Comparison of ENCODE assay signal across 16 cellular contexts in the genomic region with DNA sequence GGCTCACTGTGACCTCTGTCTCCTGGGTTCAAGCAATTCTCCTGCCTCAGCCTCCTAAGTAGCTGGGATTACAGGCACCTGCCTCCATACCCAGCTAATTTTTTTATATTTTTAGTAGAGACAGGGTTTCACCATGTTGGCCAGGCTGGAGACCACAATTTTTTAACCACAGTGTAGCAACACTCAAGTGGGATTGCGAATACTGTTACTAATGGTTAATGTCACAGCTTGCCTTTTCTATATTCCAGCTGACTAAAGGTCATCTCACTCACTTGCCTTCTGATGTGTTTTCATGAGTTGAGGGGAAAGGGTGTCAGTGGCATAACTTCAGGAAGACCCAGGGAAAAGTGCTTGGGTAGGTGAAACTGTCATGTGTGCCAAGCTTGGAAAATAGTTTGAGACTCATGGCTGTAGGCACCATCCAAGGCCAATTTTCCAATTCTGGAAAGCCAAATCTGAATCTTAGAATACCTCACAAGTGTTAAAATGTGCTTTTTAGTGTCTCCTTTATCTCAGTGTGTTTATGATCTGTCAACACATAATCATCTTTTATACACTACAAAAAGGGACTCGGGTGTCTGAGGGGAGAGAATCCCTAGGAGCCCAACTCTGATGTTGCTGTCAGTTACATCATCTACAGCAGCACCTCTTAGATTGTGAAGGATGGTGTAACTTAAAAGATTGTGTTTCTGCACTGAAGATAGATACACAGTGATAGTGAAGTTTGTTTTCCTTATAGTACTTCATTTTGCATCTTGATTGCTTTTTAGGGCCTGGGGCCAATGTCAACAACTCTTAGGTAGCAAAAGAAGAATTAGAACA. TPM values are rescaled to one million over a fixed set of nuclear protein-coding genes. Genes with fewer than 3 reads are reported as not detected.
DNase-seq lines count a peak whose midpoint lies in the region; ATAC-seq and TF ChIP-seq lines count a peak whose summit lies in the region.
"Had no signal": no experiment of that assay in that cellular context is flagged by ENCODE, and none has a peak within 500 bp of the region (broad histone marks: within the 10 kb centered on the region; RNA-seq: fewer than 3 reads in every experiment).

No MANE protein-coding gene starts in this region.

- TF ChIP-seq RAD21 in SK-N-SH (IDR thresholded peaks at IDR 0.05; ENCODE audit: low read length) = no peak

- no peak overlapping the region for H3K9ac ChIP-seq in SK-N-SH
- H3K9ac ChIP-seq: BLaER1 treated with 17β-estradiol and CSF1 and Interleukin-3, amounts not matched to agents 10 nM and 100 nM had no signal

- no peaks in the 10 kb centered on the region for H3K9me3 Mint-ChIP-seq in CD8-positive, alpha-beta T cell

- 81% methylated on average over 2 of the region's 2 CpGs for WGBS in SK-N-SH (ENCODE audit: low lambda C conversion rate)

- H3K9me3 ChIP-seq in CD8-positive, alpha-beta T cell (ENCODE audit: low read length) = no peaks in the 10 kb centered on the region
- H3K9me3 ChIP-seq in PC-9 (ENCODE audit: insufficient read depth, low read depth) = 0 out of 2 replicates have a peak, but pooled peaks cover 3% of the 10 kb centered on the region
- no peaks in the 10 kb centered on the region for H3K9me3 ChIP-seq in SK-N-SH
- H3K9me3 ChIP-seq: BLaER1 treated with 17β-estradiol and CSF1 and Interleukin-3, amounts not matched to agents 10 nM and 100 nM; mucosa of descending colon; uterus had no signal

- no peak for TF ChIP-seq EP300 in SK-N-SH (IDR thresholded peaks at IDR 0.05; ENCODE audit: borderline replicate concordance in 1 of 2, low read depth in 1 of 2, low read length in 1 of 2)

- H3K9me2 ChIP-seq in PC-9 (ENCODE audit: insufficient read depth) (no peaks in the 10 kb centered on the region), SK-N-SH (no peaks in the 10 kb centered on the region)

- no peak overlapping the region for H3K4me3 ChIP-seq in CD8-positive, alpha-beta T cell (ENCODE audit: low read depth, low read length)
- H3K4me3 ChIP-seq in PC-9 = no peak overlapping the region
- no peak overlapping the region for H3K4me3 ChIP-seq in SK-N-SH (ENCODE audit: low read depth in 2 of 2, low read length in 1 of 2)
- H3K4me3 ChIP-seq: BLaER1 treated with 17β-estradiol and CSF1 and Interleukin-3, amounts not matched to agents 10 nM and 100 nM; mucosa of descending colon; uterus had no signal

- H3K27ac ChIP-seq in 22Rv1 = 0 out of 2 replicates have a peak overlapping the region, but pooled peaks have one; percentile 12
- no peak overlapping the region for H3K27ac ChIP-seq in CD8-positive, alpha-beta T cell (ENCODE audit: low read depth, low read length)
- H3K27ac ChIP-seq in PC-9 = peak overlapping the region; percentile 10; the same call in 1 of the 2 replicates
- peak overlapping the region in 1 of 2 experiments; percentile 85; a peak in 2 of 4 replicates for H3K27ac ChIP-seq in SK-N-SH (ENCODE audit: low read depth in 2 of 2, low read length in 1 of 2)
- H3K27ac ChIP-seq: uterus had no signal

- no peaks in the 10 kb centered on the region for H3K4me1 ChIP-seq in CD8-positive, alpha-beta T cell (ENCODE audit: insufficient read depth, low read length)
- H3K4me1 ChIP-seq in PC-9 (replicated peaks; ENCODE audit: insufficient read depth) (peaks cover 12% of the 10 kb centered on the region), SK-N-SH (ENCODE audit: control insufficient read depth in 1 of 2, insufficient read depth in 2 of 2, low read depth in 1 of 2, low read length in 1 of 2) (peaks cover 0 to 17% of the 10 kb centered on the region in 2 experiments; a peak in 1 of 4 replicates)
- H3K4me1 ChIP-seq: uterus had no signal

- no peaks in the 10 kb centered on the region for H3K4me1 Mint-ChIP-seq in CD8-positive, alpha-beta T cell (ENCODE audit: low read depth)

- H3K36me3 ChIP-seq in CD8-positive, alpha-beta T cell (ENCODE audit: insufficient read depth, low read length) = peaks cover 28% of the 10 kb centered on the region
- H3K36me3 ChIP-seq in PC-9 (ENCODE audit: low read depth) = peaks cover 38% of the 10 kb centered on the region
- H3K36me3 ChIP-seq in SK-N-SH (replicated peaks in 1 of 2; ENCODE audit: control insufficient read depth in 1 of 2, insufficient read depth in 2 of 2, low read length in 1 of 2) = peaks cover 60 to 70% of the 10 kb centered on the region in 2 experiments
- H3K36me3 ChIP-seq: uterus had no signal

- peaks cover 23% of the 10 kb centered on the region; the same call in 1 of the 2 replicates for H3F3A ChIP-seq in PC-9 (ENCODE audit: insufficient read depth, low read depth)
- peaks cover 33% of the 10 kb centered on the region for H3F3A ChIP-seq in SK-N-SH (replicated peaks; ENCODE audit: insufficient read depth)

- BruUV-seq in PC-9 (replicated peaks; lab: Mats Ljungman, UMichigan) = no TSS peak

- H4K20me1 ChIP-seq in PC-9 (ENCODE audit: insufficient read depth) (no peaks in the 10 kb centered on the region), SK-N-SH (ENCODE audit: insufficient read depth) (no peaks in the 10 kb centered on the region)

- intact Hi-C loops in CD8-positive, alpha-beta T cell (cut with DNase I, micrococcal nuclease) = no loop called here
- intact Hi-C loops in PC-9 (cut with micrococcal nuclease; ENCODE audit: unreplicated experiment) (no loop called here), posterior vena cava (cut with DNase I) (no loop called here)

- no peak overlapping the region for H3K4me3 Mint-ChIP-seq in CD8-positive, alpha-beta T cell

- TF ChIP-seq CTCF in 22Rv1 (IDR thresholded peaks at IDR 0.05) (no peak), PC-9 (conservative IDR thresholded peaks at IDR 0.05) (no peak), GM13976 (IDR thresholded peaks at IDR 0.05; ENCODE audit: borderline replicate concordance, control extremely low read depth, extremely low read depth, insufficient read depth, missing control alignments) (no peak), SK-N-SH (IDR thresholded peaks at IDR 0.05) (no peak)
- no peak for TF ChIP-seq CTCF in CD8-positive, alpha-beta T cell (IDR thresholded peaks at IDR 0.05)

- POLR2A ChIA-PET in CD8-positive, alpha-beta T cell (lab: Charles Lee) = interaction anchor here (1.8 kb wide), 1 partner anchor 11 kb away, joined by 4 read pairs; no protein-coding TSS in a partner anchor
- POLR2A ChIA-PET in PC-9 (lab: Charles Lee; ENCODE audit: unreplicated experiment) = no interaction called here
- POLR2A ChIA-PET in SK-N-SH (lab: Yijun Ruan, JAX) = interaction anchor here (0.9 kb wide), 1 partner anchor 11 kb away, joined by 3 read pairs; no protein-coding TSS in a partner anchor

- H3K27ac Mint-ChIP-seq in CD8-positive, alpha-beta T cell = peak overlapping the region; percentile 42

- H3K27me3 ChIP-seq in CD8-positive, alpha-beta T cell (ENCODE audit: insufficient read depth, low read length) = no peaks in the 10 kb centered on the region
- H3K27me3 ChIP-seq in PC-9 (ENCODE audit: insufficient read depth, low read depth) (no peaks in the 10 kb centered on the region), SK-N-SH (ENCODE audit: insufficient read depth) (no peaks in the 10 kb centered on the region)
- H3K27me3 ChIP-seq: BLaER1 treated with 17β-estradiol and CSF1 and Interleukin-3, amounts not matched to agents 10 nM and 100 nM; uterus had no signal

- ATAC-seq in CD8-positive, alpha-beta T cell = no peak
- ATAC-seq: mucosa of descending colon, Panc1 had no signal

- no peaks in the 10 kb centered on the region for H3K79me2 ChIP-seq in PC-9 (ENCODE audit: low read depth)
- 0 out of 2 replicates have a peak, but pooled peaks cover 9% of the 10 kb centered on the region for H3K79me2 ChIP-seq in SK-N-SH (ENCODE audit: insufficient read depth)

- H3K36me3 Mint-ChIP-seq in CD8-positive, alpha-beta T cell = peaks cover 78% of the 10 kb centered on the region

- no peak overlapping the region for H2AFZ ChIP-seq in PC-9
- no peak overlapping the region for H2AFZ ChIP-seq in SK-N-SH (ENCODE audit: low read depth)

- in situ Hi-C loops in GM13976 (cut with MboI; ENCODE audit: low sequenced_read_pairs, unreplicated experiment) = no loop called here

- H3K4me2 ChIP-seq in PC-9 = no peak overlapping the region
- no peak overlapping the region for H3K4me2 ChIP-seq in SK-N-SH
- H3K4me2 ChIP-seq: BLaER1 treated with 17β-estradiol and CSF1 and Interleukin-3, amounts not matched to agents 10 nM and 100 nM had no signal

- H3K27me3 Mint-ChIP-seq in CD8-positive, alpha-beta T cell (ENCODE audit: low read depth) = no peaks in the 10 kb centered on the region

- CTCF ChIA-PET in CD8-positive, alpha-beta T cell (lab: Charles Lee) = no interaction called here
- CTCF ChIA-PET in PC-9 (lab: Charles Lee) = interaction anchor here (0.6 kb wide), 1 partner anchor 69 kb away, joined by 3 read pairs; no protein-coding TSS in a partner anchor
- CTCF ChIA-PET in SK-N-SH (lab: Yijun Ruan, JAX) = interaction anchor here (1.2 kb wide), 1 partner anchor 223 kb away, joined by 5 read pairs; no protein-coding TSS in a partner anchor

- no peak for DNase-seq in CD8-positive, alpha-beta T cell
- no peak for DNase-seq in PC-9
- peak; percentile 13 for DNase-seq in fibroblast of gingiva (ENCODE audit: low read depth)
- DNase-seq in GM13976 (ENCODE audit: low spot score) = no peak
- DNase-seq in NCI-H1105 treated with DMSO at 0.1 percent for 48 hours (lab: John Stamatoyannopoulos, UW) = no peak
- DNase-seq in SK-N-SH = no peak
- no peak for DNase-seq in posterior vena cava (ENCODE audit: low spot score)
- DNase-seq: activated CD4-positive, alpha-beta T cell treated with anti-CD3 and anti-CD28 coated beads, Interleukin-2, amount 50 U/mL, for 1 hour; DND-41; effector memory CD4-positive, alpha-beta T cell; mucosa of descending colon; stimulated activated CD4-positive, alpha-beta T cell treated with anti-CD3 and anti-CD28 coated beads, Interleukin-2, amount 100 ng/mL, for 48 hours; uterus had no signal

RNA-seq across cellular contexts. Expression of a gene that starts 27.1 kb away (rescaled TPM):
- 10 to 100 TPM; 17.0 to 21.5 TPM for total RNA-seq in CD8-positive, alpha-beta T cell
- total RNA-seq in PC-9 (2021) (24.8 and 30.0 TPM in 2 replicates), posterior vena cava (10 to 100 TPM; 33.8 to 35.2 TPM)
- 29.9 and 35.6 TPM in 2 replicates for polyA plus RNA-seq in SK-N-SH (2012; rRNA removed)
- polyA plus RNA-seq in SK-N-SH (2012; cell fraction: cytosol; rRNA removed) = 43.8 and 54.4 TPM in 2 replicates
- 20.1 and 31.0 TPM in 2 replicates for polyA plus RNA-seq in SK-N-SH (2012; cell fraction: nucleus; rRNA removed)

RNA-seq across cellular contexts. Expression of a gene that starts 27.3 kb away (rescaled TPM):
- 100 to 1,000 TPM in 1 of 2 experiments, 10 to 100 TPM in 1; 99.1 to 106 TPM for total RNA-seq in CD8-positive, alpha-beta T cell
- total RNA-seq in PC-9 (2021) (139 and 171 TPM in 2 replicates), posterior vena cava (10 to 100 TPM; 75.5 to 76.3 TPM)
- polyA plus RNA-seq in SK-N-SH (2012; rRNA removed) = 42.2 and 45.5 TPM in 2 replicates
- 58.7 and 79.2 TPM in 2 replicates for polyA plus RNA-seq in SK-N-SH (2012; cell fraction: cytosol; rRNA removed)
- polyA plus RNA-seq in SK-N-SH (2012; cell fraction: nucleus; rRNA removed) = 20.0 and 29.9 TPM in 2 replicates

RNA-seq across cellular contexts. Expression of a gene that starts 41.4 kb away (rescaled TPM):
- 10 to 100 TPM; 60.6 to 62.1 TPM for total RNA-seq in CD8-positive, alpha-beta T cell
- total RNA-seq in PC-9 (2021) (56.3 and 77.8 TPM in 2 replicates), posterior vena cava (10 to 100 TPM; 30.5 to 36.5 TPM)
- polyA plus RNA-seq in SK-N-SH (2012; rRNA removed) = 74.3 and 93.5 TPM in 2 replicates
- polyA plus RNA-seq in SK-N-SH (2012; cell fraction: cytosol; rRNA removed) = 70.3 and 97.7 TPM in 2 replicates
- polyA plus RNA-seq in SK-N-SH (2012; cell fraction: nucleus; rRNA removed) = 116 and 206 TPM in 2 replicates

RNA-seq across cellular contexts. Expression of a gene that starts 53.1 kb away (rescaled TPM):
- total RNA-seq in CD8-positive, alpha-beta T cell = 10 to 100 TPM; 75.4 to 76.4 TPM
- total RNA-seq in PC-9 (2021) = 89.4 and 132 TPM in 2 replicates
- 52.9 and 65.3 TPM in 2 replicates for polyA plus RNA-seq in SK-N-SH (2012; rRNA removed)
- polyA plus RNA-seq in SK-N-SH (2012; cell fraction: cytosol; rRNA removed) = 40.4 and 50.6 TPM in 2 replicates
- polyA plus RNA-seq in SK-N-SH (2012; cell fraction: nucleus; rRNA removed) = 56.5 and 61.3 TPM in 2 replicates
- 100 to 1,000 TPM; 102 to 116 TPM for total RNA-seq in posterior vena cava
